In genomic region chr7:142890838-142891485, GRCh38 we compare ENCODE assay signal across 20 cellular contexts. TPM values are rescaled to one million over a fixed set of nuclear protein-coding genes. Genes with fewer than 3 reads are reported as not detected.
DNase-seq lines count a peak whose midpoint lies in the region; TF ChIP-seq lines count a peak whose summit lies in the region.
"Had no signal": no experiment of that assay in that cellular context is flagged by ENCODE, and none has a peak within 500 bp of the region (broad histone marks: within the 10 kb centered on the region; RNA-seq: fewer than 3 reads in every experiment).

No MANE protein-coding gene starts in this region.

- peak; percentile 9 for DNase-seq in activated T-cell treated with anti-CD3 and anti-CD28 coated beads, Interleukin-2, amount 50 U/mL, for 24 hours
- DNase-seq in activated T-cell treated with anti-CD3 and anti-CD28 coated beads for 4 hours (no peak), islet precursor cell (peak; percentile 39), spleen (peak; percentile 61), SW 1271 (lab: John Stamatoyannopoulos, UW) (no peak), AML-193 (lab: John Stamatoyannopoulos, UW) (no peak)
- DNase-seq: GDM1, GM23248, NCI-H1048, NCI-H1436 treated with DMSO at 0.1 percent for 48 hours, NCI-H2029 treated with DMSO at 0.1 percent for 48 hours, NCI-H2171 treated with DMSO at 0.1 percent for 48 hours, NCI-H446 treated with DMSO at 0.1 percent for 48 hours, PC-3 had no signal

- 83 to 93% (median 86%) methylated on average over 12 of the region's 12 CpGs for WGBS in spleen, 5 donors

- no peaks in the 10 kb centered on the region for H3K36me3 Mint-ChIP-seq in activated T-cell treated with anti-CD3 and anti-CD28 coated beads, Interleukin-2, amount 50 U/mL, for 24 hours (ENCODE audit: low read depth)

- no peaks in the 10 kb centered on the region for H3K9me3 Mint-ChIP-seq in activated T-cell treated with anti-CD3 and anti-CD28 coated beads, Interleukin-2, amount 50 U/mL, for 24 hours

- peaks cover 0 to 15% (median 0%) of the 10 kb centered on the region in 7 donors for H3K27me3 ChIP-seq in spleen (replicated peaks in 1 of 7)

- H3K4me3 ChIP-seq in HEK293 (ENCODE audit: low read depth, low read length) (no peak overlapping the region), spleen (no peak overlapping the region)
- H3K4me3 ChIP-seq: A549, GM12878, GM23248 had no signal

- no peaks in the 10 kb centered on the region for H3K4me1 Mint-ChIP-seq in activated T-cell treated with anti-CD3 and anti-CD28 coated beads, Interleukin-2, amount 50 U/mL, for 24 hours (ENCODE audit: low read depth)

- no peak for TF ChIP-seq POLR2A in spleen (IDR thresholded peaks at IDR 0.05)

- TF ChIP-seq CTCF in HEK293 (tag by site-specific recombination; IDR thresholded peaks at IDR 0.05), result no peak
- no peak for TF ChIP-seq CTCF in spleen (IDR thresholded peaks at IDR 0.05 in 8 of 11, conservative IDR thresholded peaks at IDR 0.05 in 3 of 11)

- POLR2A ChIA-PET in HEK293 (lab: Yijun Ruan, JAX), result no interaction called here

- no peaks in the 10 kb centered on the region for H3K4me1 ChIP-seq in HEK293 (ENCODE audit: control insufficient read depth, insufficient read depth, low read length)
- H3K4me1 ChIP-seq in spleen, result no peaks in the 10 kb centered on the region
- H3K4me1 ChIP-seq: A549 had no signal

- H3K27me3 Mint-ChIP-seq in activated T-cell treated with anti-CD3 and anti-CD28 coated beads, Interleukin-2, amount 50 U/mL, for 24 hours, result no peaks in the 10 kb centered on the region

- H3K27ac ChIP-seq in HEK293 (ENCODE audit: extremely low read depth, low read depth, low read length) (no peak overlapping the region), spleen (no peak overlapping the region)
- H3K27ac ChIP-seq: A549, C4-2B, GM23248, RWPE1 had no signal

- intact Hi-C loops in spleen (cut with DNase I; ENCODE audit: low total_unique reads), result no loop called here

- no peak overlapping the region for H3K4me3 Mint-ChIP-seq in activated T-cell treated with anti-CD3 and anti-CD28 coated beads, Interleukin-2, amount 50 U/mL, for 24 hours

- H3K36me3 ChIP-seq in HEK293 (ENCODE audit: control insufficient read depth in 2 of 2, insufficient read depth in 1 of 2, low read length in 2 of 2) (no peaks in the 10 kb centered on the region), spleen (no peaks in the 10 kb centered on the region)

- CTCF ChIA-PET in HEK293 (lab: Yijun Ruan, JAX), result no interaction called here

- no peak overlapping the region for H3K27ac Mint-ChIP-seq in activated T-cell treated with anti-CD3 and anti-CD28 coated beads, Interleukin-2, amount 50 U/mL, for 24 hours

- H3K9me3 ChIP-seq in HEK293 (ENCODE audit: control insufficient read depth, insufficient read depth, low read depth, low read length) (no peaks in the 10 kb centered on the region), spleen (no peaks in the 10 kb centered on the region)
- H3K9me3 ChIP-seq: A549 had no signal

TF ChIP-seq in HEK293, 187 proteins besides CTCF, POLR2A, EP300 and RAD21:
- TF ChIP-seq SCRT1 (tag by site-specific recombination; IDR thresholded peaks at IDR 0.05; ENCODE audit: borderline replicate concordance), result no peak
- no peak for TF ChIP-seq ZNF24 (tag by site-specific recombination; IDR thresholded peaks at IDR 0.05)
- TF ChIP-seq ZSCAN4 (tag by site-specific recombination; IDR thresholded peaks at IDR 0.05), result peak; percentile 75

RNA-seq across cellular contexts. Expression of gene TRPV6, which starts 5.4 kb away (rescaled TPM):
- under 1 TPM in 4 of 7 donors, not detected in 3; 0.06 to 0.32 (median 0.25) TPM for total RNA-seq in spleen
- under 1 TPM; 0.05 to 0.26 (median 0.16) TPM for polyA plus RNA-seq in spleen
- total RNA-seq: GM12878, GM23248 had no signal
- polyA plus RNA-seq: A549, GM12878, GM23248 had no signal

RNA-seq across cellular contexts. Expression of gene EPHB6, which starts 36.1 kb away (rescaled TPM):
- 10 to 100 TPM; 12.3 to 15.5 (median 13.9) TPM for total RNA-seq in spleen
- polyA plus RNA-seq in spleen, result 10 to 100 TPM; 11.3 to 28.8 (median 23.6) TPM

RNA-seq across cellular contexts. Expression of gene TRPV5, which starts 42.6 kb away (rescaled TPM):
- under 1 TPM in 1 of 7 donors, not detected in 6; 0.20 TPM for total RNA-seq in spleen
- under 1 TPM in 2 of 3 donors, not detected in 1; 0.02 to 0.03 TPM for polyA plus RNA-seq in spleen
- total RNA-seq: GM12878, GM23248, MCF 10A, PC-3 had no signal
- polyA plus RNA-seq: A549, GM12878, GM23248 had no signal

RNA-seq across cellular contexts. Expression of gene LLCFC1, which starts 48.3 kb away (rescaled TPM):
- not detected for total RNA-seq in spleen
- under 1 TPM in 1 of 3 donors, not detected in 2; 0.18 TPM for polyA plus RNA-seq in spleen
- total RNA-seq: GM12878, GM23248, MCF 10A, PC-3 had no signal
- polyA plus RNA-seq: A549, GM12878, GM23248 had no signal

Comparison
In these comparisons a context has a peak if more than half of its experiments do, and no peak if none do; other contexts are left out.
1. DNase-seq: peak in activated T-cell treated with anti-CD3 and anti-CD28 coated beads, Interleukin-2, amount 50 U/mL, for 24 hours (single experiment), islet precursor cell (single experiment) and spleen (single experiment); none in activated T-cell treated with anti-CD3 and anti-CD28 coated beads for 4 hours (single experiment), SW 1271 (0 of 2) and AML-193 (0 of 2).